1 cellular context compared by ENCODE assay signal in the genomic region with DNA sequence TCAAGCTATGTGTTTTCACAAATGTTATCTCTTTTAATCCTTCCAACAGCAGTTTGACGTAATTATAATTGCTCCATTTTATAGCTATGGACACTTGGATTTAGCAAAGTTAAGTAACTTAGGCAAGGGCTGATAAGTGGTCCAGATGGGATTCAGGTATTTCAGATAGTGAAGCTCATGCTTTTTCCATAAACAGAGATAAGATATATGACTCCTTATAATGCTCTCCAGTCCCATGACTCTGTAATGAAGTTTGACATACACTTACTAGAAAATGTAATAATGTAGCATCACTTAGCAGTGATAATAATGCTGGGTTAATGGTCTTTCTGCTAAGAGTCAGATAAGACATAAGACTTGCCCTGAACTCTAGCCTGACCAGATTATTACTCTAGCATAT.
TF ChIP-seq lines count a peak whose summit lies in the region.

No MANE protein-coding gene starts in this region.

TF ChIP-seq in SK-N-SH, 30 proteins besides CTCF, POLR2A, EP300 and RAD21 (continued from another document):
- TF ChIP-seq, protein P1, sequence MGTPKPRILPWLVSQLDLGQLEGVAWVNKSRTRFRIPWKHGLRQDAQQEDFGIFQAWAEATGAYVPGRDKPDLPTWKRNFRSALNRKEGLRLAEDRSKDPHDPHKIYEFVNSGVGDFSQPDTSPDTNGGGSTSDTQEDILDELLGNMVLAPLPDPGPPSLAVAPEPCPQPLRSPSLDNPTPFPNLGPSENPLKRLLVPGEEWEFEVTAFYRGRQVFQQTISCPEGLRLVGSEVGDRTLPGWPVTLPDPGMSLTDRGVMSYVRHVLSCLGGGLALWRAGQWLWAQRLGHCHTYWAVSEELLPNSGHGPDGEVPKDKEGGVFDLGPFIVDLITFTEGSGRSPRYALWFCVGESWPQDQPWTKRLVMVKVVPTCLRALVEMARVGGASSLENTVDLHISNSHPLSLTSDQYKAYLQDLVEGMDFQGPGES (IDR thresholded peaks at IDR 0.05; ENCODE audit: low read depth, low read length) = no peak
- TF ChIP-seq POLR2AphosphoS5 (IDR thresholded peaks at IDR 0.05; ENCODE audit: low read depth, low read length) = no peak
- TF ChIP-seq RCOR1 (IDR thresholded peaks at IDR 0.05; ENCODE audit: low read length) = no peak
- TF ChIP-seq TEAD4 (IDR thresholded peaks at IDR 0.05; ENCODE audit: borderline replicate concordance, insufficient read depth) = no peak
- no peak for TF ChIP-seq SIN3A (IDR thresholded peaks at IDR 0.05; ENCODE audit: borderline replicate concordance, low read depth, low read length)
